Comparison of ENCODE assay signal across 30 cellular contexts in genomic region chr1:81375884-81376548, GRCh38.
"Had no signal": no experiment of that assay in that cellular context is flagged by ENCODE, and none has a peak within 500 bp of the region (broad histone marks: within the 10 kb centered on the region; RNA-seq: fewer than 3 reads in every experiment).

No MANE protein-coding gene starts in this region.

- H3K4me3 ChIP-seq: adrenal gland, breast epithelium, cardiac muscle cell, coronary artery, dorsolateral prefrontal cortex had no signal

- ATAC-seq: activated CD4-positive, alpha-beta T cell treated with anti-CD3 and anti-CD28 coated beads for 36 hours; activated CD8-positive, alpha-beta memory T cell treated with anti-CD3 and anti-CD28 coated beads, Interleukin-2, amount 10 ng/mL, durations not matched to agents 7 days and 5 days; activated CD8-positive, alpha-beta T cell treated with anti-CD3 and anti-CD28 coated beads, Interleukin-2, amount 10 ng/mL, durations not matched to agents 7 days and 5 days; activated naive CD8-positive, alpha-beta T cell treated with anti-CD3 and anti-CD28 coated beads, Interleukin-2, amount 50 U/mL, for 24 hours; esophagus mucosa; T-cell had no signal

- DNase-seq: activated CD4-positive, alpha-beta memory T cell treated with anti-CD3 and anti-CD28 coated beads for 36 hours; activated CD4-positive, alpha-beta T cell treated with anti-CD3 and anti-CD28 coated beads for 36 hours; activated CD4-positive, alpha-beta T cell treated with anti-CD3 and anti-CD28 coated beads, Interleukin-2, amount 10 ng/mL, durations not matched to agents 24 days and 14 days; activated CD4-positive, CD25-positive, alpha-beta regulatory T cell; activated CD4-positive, CD25-positive, alpha-beta regulatory T cell treated with anti-CD3 and anti-CD28 coated beads, Interleukin-2, amount 50 U/mL, for 72 hours; activated CD8-positive, alpha-beta memory T cell treated with anti-CD3 and anti-CD28 coated beads, Interleukin-2, amount 10 ng/mL, durations not matched to agents 7 days and 5 days; activated CD8-positive, alpha-beta memory T cell treated with anti-CD3 and anti-CD28 coated beads, Interleukin-2, amount 50 U/mL, for 4 hours; activated CD8-positive, alpha-beta T cell treated with anti-CD3 and anti-CD28 coated beads, Interleukin-2, amount 10 ng/mL, durations not matched to agents 7 days and 5 days; activated effector memory CD4-positive, alpha-beta T cell treated with anti-CD3 and anti-CD28 coated beads, Interleukin-2, amount 50 U/mL, for 16 hours; activated naive CD4-positive, alpha-beta T cell treated with anti-CD3 and anti-CD28 coated beads for 36 hours; activated naive CD8-positive, alpha-beta T cell treated with anti-CD3 and anti-CD28 coated beads for 36 hours; activated naive CD8-positive, alpha-beta T cell treated with anti-CD3 and anti-CD28 coated beads, Interleukin-2, amount 50 U/mL, for 24 hours; activated T-cell treated with anti-CD3 and anti-CD28 coated beads, Interleukin-2, amount 50 U/mL, for 1 hour; activated T-cell treated with anti-CD3 and anti-CD28 coated beads, Interleukin-2, amount 50 U/mL, for 48 hours; adrenal gland; amygdala; aorta; central memory CD4-positive, alpha-beta T cell; cerebellar nuclear complex; effector memory CD4-positive, alpha-beta T cell; endodermal cell; foreskin fibroblast; head of caudate nucleus; T-cell had no signal

- H3K36me3 ChIP-seq: adrenal gland, breast epithelium, cardiac muscle cell had no signal

- H3K27ac ChIP-seq: adrenal gland, breast epithelium, cardiac muscle cell, coronary artery, dorsolateral prefrontal cortex had no signal

- H3K9me3 ChIP-seq: adrenal gland, breast epithelium had no signal

- H3K4me1 ChIP-seq: adrenal gland, breast epithelium had no signal

- FAIRE-seq: frontal cortex had no signal

- H3K27me3 ChIP-seq: adrenal gland, breast epithelium, cardiac muscle cell, dorsolateral prefrontal cortex had no signal
